In the genomic region with DNA sequence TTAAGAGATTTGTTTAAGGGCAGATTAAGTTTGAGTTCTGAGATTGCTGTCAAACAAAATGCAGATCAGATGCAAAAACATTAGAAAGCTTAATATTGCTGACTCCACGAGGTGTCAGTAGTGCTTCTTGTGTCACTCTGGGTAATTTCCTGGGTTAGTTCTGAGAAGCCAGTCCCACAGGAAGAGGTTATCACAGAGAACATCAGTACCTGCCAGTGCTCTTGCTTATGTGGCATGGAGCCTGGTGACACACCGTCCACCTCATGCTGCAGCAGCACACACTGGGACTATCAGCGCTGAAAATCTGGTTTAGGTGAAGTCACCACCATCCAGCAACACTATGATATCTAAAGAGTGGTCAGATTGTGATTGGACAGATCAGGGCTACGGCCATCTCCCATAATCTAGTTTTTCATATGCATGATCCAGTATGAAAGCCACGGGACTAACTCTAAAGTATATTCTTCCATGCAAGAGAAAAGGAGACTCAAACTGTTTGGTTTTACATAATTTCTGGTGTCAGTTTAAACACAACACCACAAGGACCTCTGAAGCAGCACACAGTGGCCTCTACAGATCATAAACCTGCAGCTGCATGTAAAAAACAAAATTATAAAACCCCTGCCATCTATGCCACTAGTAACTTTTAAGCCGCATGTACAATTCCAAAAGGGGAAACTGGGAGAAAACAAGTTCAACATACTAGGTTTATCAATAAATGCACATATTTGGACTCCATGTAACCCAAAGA, we compare ENCODE assay signal across 9 cellular contexts. TPM values are rescaled to one million over a fixed set of nuclear protein-coding genes. Genes with fewer than 3 reads are reported as not detected.
DNase-seq lines count a peak whose midpoint lies in the region; ATAC-seq, FAIRE-seq and TF ChIP-seq lines count a peak whose summit lies in the region.
"Had no signal": no experiment of that assay in that cellular context is flagged by ENCODE, and none has a peak within 500 bp of the region (broad histone marks: within the 10 kb centered on the region; RNA-seq: fewer than 3 reads in every experiment).

No MANE protein-coding gene starts in this region.

- WGBS in adrenal gland, 4 donors, result 45 to 54% (median 50%) methylated on average over 6 of the region's 6 CpGs

- no peak for TF ChIP-seq POLR2A in adrenal gland (IDR thresholded peaks at IDR 0.05)

- ATAC-seq in GM19455 (IDR thresholded peaks at IDR 0.05; ENCODE audit: unreplicated experiment) (peak; percentile 84), HG03558 (IDR thresholded peaks at IDR 0.05; ENCODE audit: extremely low read depth, unreplicated experiment) (peak; percentile 69)

- H3K36me3 ChIP-seq in adrenal gland (replicated peaks in 1 of 2) (peaks cover 0 to 12% of the 10 kb centered on the region in 2 donors), kidney (ENCODE audit: control insufficient read depth in 1 of 2, insufficient read depth in 2 of 2, low read length in 2 of 2) (peaks cover 0 to 7% of the 10 kb centered on the region in 2 donors)

- no peaks in the 10 kb centered on the region for H3K27me3 ChIP-seq in adrenal gland

- H3K4me3 ChIP-seq in adrenal gland, result no peak overlapping the region
- H3K4me3 ChIP-seq in kidney (ENCODE audit: low read length in 2 of 2), result no peak overlapping the region

- H3K9ac ChIP-seq in kidney (ENCODE audit: low read length in 2 of 2), result no peak overlapping the region

- FAIRE-seq in kidney (lab: Jason Lieb, UNC), result no peak
- FAIRE-seq: colon had no signal

- no peaks in the 10 kb centered on the region for H3K9me3 ChIP-seq in adrenal gland (replicated peaks in 1 of 3)
- H3K9me3 ChIP-seq in kidney (ENCODE audit: control insufficient read depth in 1 of 2, low read length in 2 of 2), result no peaks in the 10 kb centered on the region

- intact Hi-C loops in adrenal gland (cut with DNase I) (no loop called here), kidney (cut with DNase I) (no loop called here)

- peak in 4 of 6 experiments; percentile 40 to 59 (median 51) for TF ChIP-seq CTCF in adrenal gland (IDR thresholded peaks at IDR 0.05)
- peak; percentile 28 for TF ChIP-seq CTCF in kidney (IDR thresholded peaks at IDR 0.05; ENCODE audit: borderline replicate concordance, extremely low read depth, insufficient read depth)

- peak; percentile 4 for DNase-seq in DMS53 treated with DMSO at 0.1 percent for 48 hours (lab: John Stamatoyannopoulos, UW; ENCODE audit: unreplicated experiment)
- DNase-seq in T follicular helper cell (ENCODE audit: low read depth), result peak; percentile 4
- peak; percentile 23 to 68 (median 34) for DNase-seq in adrenal gland
- DNase-seq in kidney, result no peak
- DNase-seq in stimulated activated CD8-positive, alpha-beta memory T cell treated with anti-CD3 and anti-CD28 coated beads, Interleukin-2, amount 100 ng/mL, for 48 hours (ENCODE audit: low read depth in 2 of 2), result peak; percentile 4 to 45
- no peak for DNase-seq in GOT3 (lab: John Stamatoyannopoulos, UW)

- H3K27ac ChIP-seq in adrenal gland (no peak overlapping the region), kidney (ENCODE audit: low read depth in 2 of 2, low read length in 2 of 2) (no peak overlapping the region)

- H3K4me1 ChIP-seq in adrenal gland (replicated peaks in 1 of 2) (peaks cover 0 to 3% of the 10 kb centered on the region in 2 donors), kidney (ENCODE audit: control insufficient read depth in 1 of 2, insufficient read depth in 1 of 2, low read depth in 1 of 2, low read length in 2 of 2) (no peaks in the 10 kb centered on the region)

RNA-seq across cellular contexts. Expression of a gene that starts 36.1 kb away (rescaled TPM):
- 10 to 100 TPM in 1 of 8 donors, 1 to 10 TPM in 7; 2.1 to 10.7 (median 4.4) TPM for total RNA-seq in adrenal gland
- polyA plus RNA-seq in adrenal gland, result 1 to 10 TPM in 2 of 3 donors, under 1 TPM in 1; 0.81 to 2.6 (median 2.1) TPM
- total RNA-seq in kidney, result 41.6 TPM
- 4.6 TPM for polyA plus RNA-seq in kidney (ENCODE audit: insufficient read depth, low read depth, low replicate concordance)

Comparison
In these comparisons a context has a peak if more than half of its experiments do, and no peak if none do; other contexts are left out.
1. DNase-seq: peak in DMS53 treated with DMSO at 0.1 percent for 48 hours (single experiment), T follicular helper cell (single experiment), adrenal gland (7 of 7) and stimulated activated CD8-positive, alpha-beta memory T cell treated with anti-CD3 and anti-CD28 coated beads, Interleukin-2, amount 100 ng/mL, for 48 hours (2 of 2); none in kidney (single experiment) and GOT3 (single experiment).